Comparison of ENCODE assay signal across 15 cellular contexts in the genomic region with DNA sequence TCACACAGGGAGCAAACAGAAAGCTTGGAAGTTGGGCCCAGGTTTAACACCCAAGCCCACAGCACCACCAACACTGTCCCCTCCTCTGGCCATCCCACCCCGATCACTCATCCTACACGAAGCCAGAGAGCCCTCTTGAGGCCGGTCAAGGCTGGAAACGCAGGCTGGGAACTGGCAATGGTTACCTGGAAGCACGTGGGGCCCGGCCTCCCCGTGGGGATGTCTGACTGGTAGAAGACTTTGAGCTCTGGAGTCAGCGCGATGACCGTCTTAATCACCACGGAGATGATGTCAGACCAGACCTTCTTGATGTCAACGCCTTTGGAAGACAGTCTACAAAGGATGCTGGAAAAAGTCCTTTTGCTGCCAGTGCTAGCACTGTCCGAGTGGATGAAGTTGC.
DNase-seq lines count a peak whose midpoint lies in the region; ATAC-seq, FAIRE-seq and TF ChIP-seq lines count a peak whose summit lies in the region.
"Had no signal": no experiment of that assay in that cellular context is flagged by ENCODE, and none has a peak within 500 bp of the region (broad histone marks: within the 10 kb centered on the region; RNA-seq: fewer than 3 reads in every experiment).

No MANE protein-coding gene starts in this region.

- no peak for FAIRE-seq in H54 (lab: Jason Lieb, UNC)
- FAIRE-seq: G401.6 had no signal

- TF ChIP-seq CTCF in cardiac muscle cell (IDR thresholded peaks at IDR 0.05; ENCODE audit: low read depth, low read length) (peak; percentile 30), astrocyte of the spinal cord (IDR thresholded peaks at IDR 0.05; ENCODE audit: low read depth, low read length) (peak; percentile 72), upper lobe of right lung (IDR thresholded peaks at IDR 0.05) (no peak)

- no peak overlapping the region for H3K4me3 ChIP-seq in cardiac muscle cell
- no peak overlapping the region for H3K4me3 ChIP-seq in right cardiac atrium (ENCODE audit: low read length)
- no peak overlapping the region for H3K4me3 ChIP-seq in astrocyte of the spinal cord (ENCODE audit: low read depth, low read length)
- no peak overlapping the region for H3K4me3 ChIP-seq in upper lobe of right lung
- H3K4me3 ChIP-seq: adrenal gland, PC-9 had no signal

- in situ Hi-C loops in astrocyte of the spinal cord (cut with HindIII; ENCODE audit: low sequenced_read_pairs), result loop anchor here (25.0 kb wide), 1 partner anchor 252 kb away; no protein-coding TSS in a partner anchor

- intact Hi-C loops in right cardiac atrium (cut with DNase I) (loop anchor here in 1 of 4 donors (5.0 kb wide), 1 partner anchor 242 kb away; no protein-coding TSS in a partner anchor), upper lobe of right lung (cut with DNase I) (loop anchor here (10.0 kb wide), 1 partner anchor 444 kb away; no protein-coding TSS in a partner anchor)

- DNase-seq in cardiac muscle cell (ENCODE audit: low read depth in 1 of 2, low spot score in 1 of 2), result peak; percentile 21 to 55
- DNase-seq in right cardiac atrium, result no peak
- peak; percentile 52 for DNase-seq in astrocyte of the spinal cord (ENCODE audit: low read depth, low spot score)
- DNase-seq in iPS-NIHi7 (ENCODE audit: extremely low spot score), result peak; percentile 83
- no peak for DNase-seq in upper lobe of right lung
- no peak for DNase-seq in H54 (ENCODE audit: insufficient read length, low spot score)
- no peak for DNase-seq in NCI-H526 treated with DMSO at 0.1 percent for 48 hours (lab: John Stamatoyannopoulos, UW)
- DNase-seq: adrenal gland; NCI-H2029; nephron progenitor cell; stimulated activated CD4-positive, alpha-beta T cell treated with anti-CD3 and anti-CD28 coated beads, Interleukin-2, amount 100 ng/mL, for 24 hours; stimulated activated naive CD8-positive, alpha-beta T cell treated with anti-CD3 and anti-CD28 coated beads, Interleukin-15, Interleukin-2, amounts not matched to agents 100 U/mL and 50 U/mL, for 24 hours had no signal

- H3K36me3 ChIP-seq in cardiac muscle cell (no peaks in the 10 kb centered on the region), upper lobe of right lung (peaks cover 8% of the 10 kb centered on the region)
- H3K36me3 ChIP-seq: adrenal gland had no signal

- H3K4me1 ChIP-seq in cardiac muscle cell (ENCODE audit: low read depth) (peaks cover 7% of the 10 kb centered on the region), right cardiac atrium (ENCODE audit: control insufficient read depth, insufficient read depth, low read length) (peaks cover 6% of the 10 kb centered on the region), upper lobe of right lung (no peaks in the 10 kb centered on the region)

- no peak for ATAC-seq in right cardiac atrium
- peak; percentile 34 for ATAC-seq in upper lobe of right lung
- ATAC-seq in HG03097 (IDR thresholded peaks at IDR 0.05; ENCODE audit: low FRiP score, unreplicated experiment), result no peak
- ATAC-seq: stimulated activated naive CD8-positive, alpha-beta T cell treated with anti-CD3 and anti-CD28 coated beads, Interleukin-15, Interleukin-2, amounts not matched to agents 100 U/mL and 50 U/mL, for 24 hours had no signal

- H3K9me3 ChIP-seq in cardiac muscle cell (ENCODE audit: low read depth) (no peaks in the 10 kb centered on the region), right cardiac atrium (ENCODE audit: control insufficient read depth, low read length) (no peaks in the 10 kb centered on the region), upper lobe of right lung (no peaks in the 10 kb centered on the region)
- H3K9me3 ChIP-seq: adrenal gland had no signal

- H3K27ac ChIP-seq in cardiac muscle cell (no peak overlapping the region), right cardiac atrium (ENCODE audit: low read length) (no peak overlapping the region), upper lobe of right lung (no peak overlapping the region)
- H3K27ac ChIP-seq: adrenal gland, PC-9 had no signal

- no peaks in the 10 kb centered on the region for H3K27me3 ChIP-seq in cardiac muscle cell
- no peaks in the 10 kb centered on the region for H3K27me3 ChIP-seq in right cardiac atrium (ENCODE audit: control insufficient read depth, insufficient read depth)
- no peaks in the 10 kb centered on the region for H3K27me3 ChIP-seq in upper lobe of right lung
- H3K27me3 ChIP-seq: adrenal gland had no signal

- WGBS in right cardiac atrium, result 76% methylated on average over 13 of the region's 13 CpGs

- TF ChIP-seq POLR2A in H54 (IDR thresholded peaks at IDR 0.05; ENCODE audit: low read depth, low read length), result no peak

Comparison
In these comparisons a context has a peak if more than half of its experiments do, and no peak if none do; other contexts are left out.
1. DNase-seq: peak in cardiac muscle cell (2 of 2), astrocyte of the spinal cord (single experiment) and iPS-NIHi7 (single experiment); none in right cardiac atrium (0 of 3), upper lobe of right lung (single experiment), H54 (single experiment) and NCI-H526 treated with DMSO at 0.1 percent for 48 hours (single experiment).